13 cellular contexts compared by ENCODE assay signal in genomic region chr1:37925316-37925715, GRCh38. TPM values are rescaled to one million over a fixed set of nuclear protein-coding genes. Genes with fewer than 3 reads are reported as not detected.
DNase-seq lines count a peak whose midpoint lies in the region; ATAC-seq and TF ChIP-seq lines count a peak whose summit lies in the region.
"Had no signal": no experiment of that assay in that cellular context is flagged by ENCODE, and none has a peak within 500 bp of the region (broad histone marks: within the 10 kb centered on the region; RNA-seq: fewer than 3 reads in every experiment).

No MANE protein-coding gene starts in this region.

- no peak for ATAC-seq in CD4-positive, alpha-beta T cell (ENCODE audit: poor library complexity)
- ATAC-seq in GM23338 (no peak), GM19328 (IDR thresholded peaks at IDR 0.05; ENCODE audit: unreplicated experiment) (no peak)
- no peak for ATAC-seq in natural killer cell treated with Interleukin-12 subunit alpha and Interleukin-12 subunit beta and Interleukin-15 and Interleukin-18, amount 100 ng/mL, for 72 hours
- ATAC-seq: right cardiac atrium had no signal

- peaks cover 5% of the 10 kb centered on the region for H3K36me3 Mint-ChIP-seq in CD4-positive, alpha-beta T cell (ENCODE audit: low read depth)
- peaks cover 3% of the 10 kb centered on the region; the same call in 2 of the 3 replicates for H3K36me3 Mint-ChIP-seq in GM23338 (ENCODE audit: low read depth)
- no peaks in the 10 kb centered on the region for H3K36me3 Mint-ChIP-seq in activated naive CD8-positive, alpha-beta T cell
- no peaks in the 10 kb centered on the region for H3K36me3 Mint-ChIP-seq in natural killer cell treated with Interleukin-12 subunit alpha and Interleukin-12 subunit beta and Interleukin-15 and Interleukin-18, amount 100 ng/mL, for 72 hours

- H2AFZ ChIP-seq in GM23338: no peak overlapping the region

- peaks cover 42% of the 10 kb centered on the region for H3K4me1 Mint-ChIP-seq in CD4-positive, alpha-beta T cell (ENCODE audit: low read depth)
- H3K4me1 Mint-ChIP-seq in GM23338: peaks cover 6% of the 10 kb centered on the region; the same call in 2 of the 3 replicates
- peaks cover 44% of the 10 kb centered on the region for H3K4me1 Mint-ChIP-seq in activated naive CD8-positive, alpha-beta T cell (ENCODE audit: low read depth)
- H3K4me1 Mint-ChIP-seq in natural killer cell treated with Interleukin-12 subunit alpha and Interleukin-12 subunit beta and Interleukin-15 and Interleukin-18, amount 100 ng/mL, for 72 hours (ENCODE audit: low read depth in 2 of 2): peaks cover 40 to 43% of the 10 kb centered on the region in 2 donors

- H3K4me2 ChIP-seq in GM23338: no peak overlapping the region

- H3K9me3 ChIP-seq in CD4-positive, alpha-beta T cell (ENCODE audit: control insufficient read depth, low read length): no peaks in the 10 kb centered on the region
- H3K9me3 ChIP-seq: HAP-1, SJCRH30 had no signal

- no peak for DNase-seq in CD4-positive, alpha-beta T cell
- DNase-seq in GM23338 (ENCODE audit: low spot score) (no peak), mesenteric fat pad (ENCODE audit: low spot score) (no peak), NCI-H345 treated with DMSO at 0.1 percent for 48 hours (lab: John Stamatoyannopoulos, UW; ENCODE audit: unreplicated experiment) (no peak), DMS114 treated with DMSO at 0.1 percent for 48 hours (lab: John Stamatoyannopoulos, UW; ENCODE audit: unreplicated experiment) (no peak)
- no peak for DNase-seq in natural killer cell treated with Interleukin-12 subunit alpha and Interleukin-12 subunit beta and Interleukin-15 and Interleukin-18, amount 100 ng/mL, for 72 hours (ENCODE audit: low spot score)
- DNase-seq: COR-L47, right cardiac atrium, SJCRH30, WERI-Rb-1 had no signal

- no peaks in the 10 kb centered on the region for H3F3A ChIP-seq in GM23338 (replicated peaks; ENCODE audit: low read depth)

- H3K4me3 Mint-ChIP-seq in CD4-positive, alpha-beta T cell: peak overlapping the region; percentile 52
- no peak overlapping the region for H3K4me3 Mint-ChIP-seq in GM23338
- peak overlapping the region; percentile 24 for H3K4me3 Mint-ChIP-seq in activated naive CD8-positive, alpha-beta T cell
- H3K4me3 Mint-ChIP-seq in natural killer cell treated with Interleukin-12 subunit alpha and Interleukin-12 subunit beta and Interleukin-15 and Interleukin-18, amount 100 ng/mL, for 72 hours: peak overlapping the region; percentile 46

- CTCF ChIA-PET in CD4-positive, alpha-beta T cell (lab: Charles Lee): no interaction called here

- no peak for TF ChIP-seq CTCF in CD4-positive, alpha-beta T cell (IDR thresholded peaks at IDR 0.05)
- no peak for TF ChIP-seq CTCF in GM23338 (conservative IDR thresholded peaks at IDR 0.05; ENCODE audit: low read depth in 2 of 2)

- no peaks in the 10 kb centered on the region for H3K27me3 ChIP-seq in CD4-positive, alpha-beta T cell (ENCODE audit: control insufficient read depth, insufficient read depth, low read length)
- H3K27me3 ChIP-seq in GM23338 (ENCODE audit: insufficient read depth): no peaks in the 10 kb centered on the region
- H3K27me3 ChIP-seq: SJCRH30 had no signal

- H3K27ac ChIP-seq in CD4-positive, alpha-beta T cell (ENCODE audit: low read depth, low read length): no peak overlapping the region
- H3K27ac ChIP-seq in GM23338 (ENCODE audit: low read depth): peak overlapping the region; percentile 23; the same call in 1 of the 2 replicates
- H3K27ac ChIP-seq: SJCRH30, WERI-Rb-1 had no signal

- intact Hi-C loops in CD4-positive, alpha-beta T cell (cut with DNase I, micrococcal nuclease): no loop called here

- POLR2A ChIA-PET in CD4-positive, alpha-beta T cell (lab: Charles Lee): no interaction called here

- no peak overlapping the region for H3K4me3 ChIP-seq in GM23338
- H3K4me3 ChIP-seq: HAP-1, SJCRH30 had no signal

- H3K27ac Mint-ChIP-seq in CD4-positive, alpha-beta T cell: peak overlapping the region; percentile 53
- no peak overlapping the region for H3K27ac Mint-ChIP-seq in GM23338
- peak overlapping the region; percentile 85 for H3K27ac Mint-ChIP-seq in activated naive CD8-positive, alpha-beta T cell
- peak overlapping the region; percentile 77 to 85 for H3K27ac Mint-ChIP-seq in natural killer cell treated with Interleukin-12 subunit alpha and Interleukin-12 subunit beta and Interleukin-15 and Interleukin-18, amount 100 ng/mL, for 72 hours

- peaks cover 64% of the 10 kb centered on the region for H3K79me2 ChIP-seq in GM23338 (replicated peaks; ENCODE audit: insufficient read depth)

- H3K9me3 Mint-ChIP-seq in CD4-positive, alpha-beta T cell: no peaks in the 10 kb centered on the region
- no peaks in the 10 kb centered on the region for H3K9me3 Mint-ChIP-seq in GM23338
- H3K9me3 Mint-ChIP-seq in activated naive CD8-positive, alpha-beta T cell (ENCODE audit: low read depth): no peaks in the 10 kb centered on the region
- no peaks in the 10 kb centered on the region for H3K9me3 Mint-ChIP-seq in natural killer cell treated with Interleukin-12 subunit alpha and Interleukin-12 subunit beta and Interleukin-15 and Interleukin-18, amount 100 ng/mL, for 72 hours

- H3K36me3 ChIP-seq in GM23338 (ENCODE audit: insufficient read depth): no peaks in the 10 kb centered on the region

- H3K9me2 ChIP-seq in GM23338 (ENCODE audit: insufficient read depth): no peaks in the 10 kb centered on the region

- peaks cover 5% of the 10 kb centered on the region; the same call in 1 of the 2 replicates for H3K4me1 ChIP-seq in GM23338 (ENCODE audit: insufficient read depth)
- H3K4me1 ChIP-seq: SJCRH30 had no signal

- no peaks in the 10 kb centered on the region for H3K27me3 Mint-ChIP-seq in CD4-positive, alpha-beta T cell
- H3K27me3 Mint-ChIP-seq in GM23338 (ENCODE audit: insufficient read depth, low read depth, poor library complexity): no peaks in the 10 kb centered on the region
- H3K27me3 Mint-ChIP-seq in activated naive CD8-positive, alpha-beta T cell: no peaks in the 10 kb centered on the region
- H3K27me3 Mint-ChIP-seq in natural killer cell treated with Interleukin-12 subunit alpha and Interleukin-12 subunit beta and Interleukin-15 and Interleukin-18, amount 100 ng/mL, for 72 hours: no peaks in the 10 kb centered on the region

- H4K20me1 ChIP-seq in GM23338 (replicated peaks; ENCODE audit: insufficient read depth): peaks cover under 1% of the 10 kb centered on the region; the same call in 1 of the 2 replicates

TF ChIP-seq in GM23338, 12 proteins besides CTCF, POLR2A, EP300 and RAD21 (continues in another document):
- TF ChIP-seq JUNB (IDR thresholded peaks at IDR 0.05; ENCODE audit: unreplicated experiment): no peak
- no peak for TF ChIP-seq ZNF114 (CRISPR knock-in tag; IDR thresholded peaks at IDR 0.05)
- no peak for TF ChIP-seq POLR2AphosphoS5 (IDR thresholded peaks at IDR 0.05; ENCODE audit: low read depth)

RNA-seq across cellular contexts. Expression of gene INPP5B, which starts 21.5 kb away (rescaled TPM):
- 10 to 100 TPM; 11.7 to 12.7 TPM for total RNA-seq in CD4-positive, alpha-beta T cell
- total RNA-seq in GM23338 (2014; rRNA removed; shearing (Covaris generic)): 19.8 and 29.1 TPM in 2 replicates
- 5.2 and 6.9 TPM in 2 replicates for polyA plus RNA-seq in GM23338 (2016; fragmentation: Nextera tagmentation; extraction: Ambion mirVana)
- 10 to 100 TPM; 48.1 to 86.0 TPM for total RNA-seq in natural killer cell treated with Interleukin-12 subunit alpha and Interleukin-12 subunit beta and Interleukin-15 and Interleukin-18, amount 100 ng/mL, for 72 hours
- 28.8 TPM for total RNA-seq in mesenteric fat pad
